ENCODE assay signal across 26 cellular contexts in genomic region chr10:47329905-47330304, GRCh38. TPM values are rescaled to one million over a fixed set of nuclear protein-coding genes. Genes with fewer than 3 reads are reported as not detected.
DNase-seq lines count a peak whose midpoint lies in the region; ATAC-seq, FAIRE-seq and TF ChIP-seq lines count a peak whose summit lies in the region.
"Had no signal": no experiment of that assay in that cellular context is flagged by ENCODE, and none has a peak within 500 bp of the region (broad histone marks: within the 10 kb centered on the region; RNA-seq: fewer than 3 reads in every experiment).

No MANE protein-coding gene starts in this region.

- no peak for TF ChIP-seq CTCF in chondrocyte (IDR thresholded peaks at IDR 0.05)
- no peak for TF ChIP-seq CTCF in kidney (IDR thresholded peaks at IDR 0.05; ENCODE audit: borderline replicate concordance, extremely low read depth, insufficient read depth)
- no peak for TF ChIP-seq CTCF in transverse colon (IDR thresholded peaks at IDR 0.05)
- no peak for TF ChIP-seq CTCF in upper lobe of right lung (IDR thresholded peaks at IDR 0.05)

- peaks cover 0 to 4% of the 10 kb centered on the region in 2 donors for H3K4me1 ChIP-seq in kidney (ENCODE audit: control insufficient read depth in 1 of 2, insufficient read depth in 1 of 2, low read depth in 1 of 2, low read length in 2 of 2)
- H3K4me1 ChIP-seq in transverse colon: peaks cover 5 to 11% (median 8%) of the 10 kb centered on the region in 4 donors
- H3K4me1 ChIP-seq in upper lobe of right lung: no peaks in the 10 kb centered on the region
- H3K4me1 ChIP-seq: BLaER1 had no signal

- H3K27me3 ChIP-seq in transverse colon (no peaks in the 10 kb centered on the region), upper lobe of right lung (peaks cover 6% of the 10 kb centered on the region)
- H3K27me3 ChIP-seq: BLaER1 had no signal

- H3K4me3 ChIP-seq in kidney (ENCODE audit: low read length in 2 of 2): no peak overlapping the region
- no peak overlapping the region for H3K4me3 ChIP-seq in transverse colon
- H3K4me3 ChIP-seq in upper lobe of right lung: no peak overlapping the region
- H3K4me3 ChIP-seq: BLaER1 had no signal

- in situ Hi-C loops in transverse colon (cut with MboI; ENCODE audit: low pct_ligation_motif_present in 1 of 4, low pct_unique_long_range_greater_than_20kb in 1 of 4, low sequenced_read_pairs in 3 of 4): no loop called here

- H3K27ac ChIP-seq in kidney (ENCODE audit: low read depth in 2 of 2, low read length in 2 of 2) (no peak overlapping the region), transverse colon (peak overlapping the region; percentile 66 to 78 (median 69)), upper lobe of right lung (no peak overlapping the region)
- H3K27ac ChIP-seq: BLaER1 had no signal

- peak; percentile 37 for DNase-seq in activated effector memory CD4-positive, alpha-beta T cell treated with anti-CD3 and anti-CD28 coated beads, Interleukin-2, amount 50 U/mL, for 16 hours
- DNase-seq in activated effector memory CD4-positive, alpha-beta T cell treated with Interleukin-2 at 50 U/mL for 16 hours: no peak
- DNase-seq in chondrocyte (ENCODE audit: low spot score) (peak; percentile 25), kidney (peak; percentile 39), transverse colon (no peak), upper lobe of right lung (no peak), NCI-H1048 (lab: John Stamatoyannopoulos, UW) (no peak)
- DNase-seq: 8988T; CD4-positive, alpha-beta memory T cell; DMS 273 treated with DMSO at 0.1 percent for 48 hours; DMS53; DND-41; GDM1; GOT3; H7; HFFc6 had no signal

- H3K36me3 Mint-ChIP-seq in chondrocyte (ENCODE audit: low read depth): no peaks in the 10 kb centered on the region
- H3K36me3 Mint-ChIP-seq: CD14-positive monocyte; CD4-positive, alpha-beta memory T cell; IgD-negative memory B cell had no signal

- TF ChIP-seq POLR2A in transverse colon (IDR thresholded peaks at IDR 0.05): no peak

- TF ChIP-seq EP300 in transverse colon (IDR thresholded peaks at IDR 0.05; ENCODE audit: low read depth): no peak

- FAIRE-seq in kidney (lab: Jason Lieb, UNC): no peak
- FAIRE-seq: GM12892, GM18507, HepG2 had no signal

- peaks cover 14% of the 10 kb centered on the region for H3K27me3 Mint-ChIP-seq in chondrocyte (ENCODE audit: low read depth)

- 87% methylated on average over 5 of the region's 5 CpGs; no CpG with 5 or more reads in 1 of the 2 donors for WGBS in transverse colon (ENCODE audit: low coverage in 1 of 2), 2 donors

- no peak for ATAC-seq in upper lobe of right lung
- ATAC-seq in HG03280 (IDR thresholded peaks at IDR 0.05; ENCODE audit: unreplicated experiment): no peak
- ATAC-seq: HCT116 had no signal

- H3K36me3 ChIP-seq in kidney (ENCODE audit: control insufficient read depth in 1 of 2, insufficient read depth in 2 of 2, low read length in 2 of 2) (no peaks in the 10 kb centered on the region), transverse colon (no peaks in the 10 kb centered on the region), upper lobe of right lung (no peaks in the 10 kb centered on the region)
- H3K36me3 ChIP-seq: BLaER1 had no signal

- no peak overlapping the region for H3K9ac ChIP-seq in kidney (ENCODE audit: low read length in 2 of 2)
- H3K9ac ChIP-seq: BLaER1 had no signal

- no peak overlapping the region for H3K4me3 Mint-ChIP-seq in chondrocyte (ENCODE audit: unreplicated experiment)
- H3K4me3 Mint-ChIP-seq: CD14-positive monocyte; CD4-positive, alpha-beta memory T cell; HFFc6; IgD-negative memory B cell had no signal

- H3K9me3 Mint-ChIP-seq in chondrocyte (ENCODE audit: low read depth): no peaks in the 10 kb centered on the region
- H3K9me3 Mint-ChIP-seq: CD4-positive, alpha-beta memory T cell; HFFc6 had no signal

- H3K9me3 ChIP-seq in kidney (ENCODE audit: control insufficient read depth in 1 of 2, low read length in 2 of 2) (no peaks in the 10 kb centered on the region), transverse colon (no peaks in the 10 kb centered on the region), upper lobe of right lung (no peaks in the 10 kb centered on the region)
- H3K9me3 ChIP-seq: BLaER1 had no signal

- H3K27ac Mint-ChIP-seq in chondrocyte (ENCODE audit: unreplicated experiment): no peak overlapping the region
- H3K27ac Mint-ChIP-seq: CD14-positive monocyte; CD4-positive, alpha-beta memory T cell; HFFc6; IgD-negative memory B cell had no signal

- peaks cover 2% of the 10 kb centered on the region for H3K4me1 Mint-ChIP-seq in chondrocyte (ENCODE audit: low read depth)
- H3K4me1 Mint-ChIP-seq: CD14-positive monocyte; CD4-positive, alpha-beta memory T cell had no signal

- intact Hi-C loops in kidney (cut with DNase I) (no loop called here), transverse colon (cut with DNase I; ENCODE audit: low total_unique reads) (no loop called here), upper lobe of right lung (cut with DNase I) (no loop called here)

RNA-seq across cellular contexts. Expression of gene GDF2, which starts 7.7 kb away (rescaled TPM):
- total RNA-seq in chondrocyte (not detected in 3 replicates), kidney (not detected), transverse colon (not detected), upper lobe of right lung (not detected)
- not detected for polyA plus RNA-seq in kidney (ENCODE audit: insufficient read depth, low read depth, low replicate concordance)
- total RNA-seq: A673; CD4-positive, alpha-beta memory T cell; H7; HepG2; HFFc6 had no signal
- polyA plus RNA-seq: AG04450; CD14-positive monocyte; CD4-positive, alpha-beta memory T cell; HepG2; IgD-negative memory B cell had no signal

RNA-seq across cellular contexts. Expression of gene RBP3, which starts 18.3 kb away (rescaled TPM):
- not detected in 3 replicates for total RNA-seq in chondrocyte
- total RNA-seq in kidney: not detected
- polyA plus RNA-seq in kidney (ENCODE audit: insufficient read depth, low read depth, low replicate concordance): not detected
- not detected for total RNA-seq in transverse colon
- total RNA-seq in upper lobe of right lung: not detected
- total RNA-seq: A673; CD4-positive, alpha-beta memory T cell; H7; HepG2; HFFc6 had no signal
- polyA plus RNA-seq: AG04450; CD14-positive monocyte; CD4-positive, alpha-beta memory T cell; HepG2; IgD-negative memory B cell had no signal

RNA-seq across cellular contexts. Expression of gene GDF10, which starts 29.9 kb away (rescaled TPM):
- 0.31 to 3.2 TPM (median 0.67 TPM) in 3 replicates for total RNA-seq in chondrocyte
- total RNA-seq in kidney: 1.1 TPM
- not detected for polyA plus RNA-seq in kidney (ENCODE audit: insufficient read depth, low read depth, low replicate concordance)
- 1 to 10 TPM in 1 of 4 donors, under 1 TPM in 2, not detected in 1; 0.79 to 1.2 (median 1.00) TPM for total RNA-seq in transverse colon
- total RNA-seq in upper lobe of right lung: 16.8 TPM
- total RNA-seq: H7, HepG2, HFFc6 had no signal
- polyA plus RNA-seq: CD14-positive monocyte, IgD-negative memory B cell had no signal

RNA-seq across cellular contexts. Expression of gene ZNF488, which starts 54.2 kb away (rescaled TPM):
- 0.10 to 1.1 TPM (median 0.17 TPM) in 3 replicates for total RNA-seq in chondrocyte
- total RNA-seq in kidney: 0.09 TPM
- 4.0 TPM for polyA plus RNA-seq in kidney (ENCODE audit: insufficient read depth, low read depth, low replicate concordance)
- under 1 TPM in 2 of 4 donors, not detected in 2; 0.41 to 0.80 TPM for total RNA-seq in transverse colon
- total RNA-seq in upper lobe of right lung: 0.41 TPM
- total RNA-seq: CD4-positive, alpha-beta memory T cell had no signal
- polyA plus RNA-seq: CD14-positive monocyte, IgD-negative memory B cell had no signal

Comparison
In these comparisons a context has a peak if more than half of its experiments do, and no peak if none do; other contexts are left out.
1. DNase-seq: peak in activated effector memory CD4-positive, alpha-beta T cell treated with anti-CD3 and anti-CD28 coated beads, Interleukin-2, amount 50 U/mL, for 16 hours (single experiment), chondrocyte (single experiment) and kidney (single experiment); none in activated effector memory CD4-positive, alpha-beta T cell treated with Interleukin-2 at 50 U/mL for 16 hours (single experiment), transverse colon (single experiment), upper lobe of right lung (single experiment) and NCI-H1048 (single experiment).
2. H3K27ac ChIP-seq: peak in transverse colon (4 of 4); none in kidney (0 of 2) and upper lobe of right lung (single experiment).